Comparison of ENCODE assay signal across 17 cellular contexts in genomic region chr18:1732143-1732542, GRCh38.
DNase-seq lines count a peak whose midpoint lies in the region; ATAC-seq, FAIRE-seq and TF ChIP-seq lines count a peak whose summit lies in the region.
"Had no signal": no experiment of that assay in that cellular context is flagged by ENCODE, and none has a peak within 500 bp of the region (broad histone marks: within the 10 kb centered on the region; RNA-seq: fewer than 3 reads in every experiment).

No MANE protein-coding gene starts in this region.

- H3K4me1 Mint-ChIP-seq in GM23338, result no peaks in the 10 kb centered on the region
- H3K4me1 Mint-ChIP-seq: CD4-positive, alpha-beta memory T cell; H9 had no signal

- no peak overlapping the region for H3K27ac ChIP-seq in GM23338 (ENCODE audit: low read depth)
- no peak overlapping the region for H3K27ac ChIP-seq in WERI-Rb-1

- peak; percentile 67 for FAIRE-seq in urothelium cell line (lab: Jason Lieb, UNC)
- FAIRE-seq: GM12878 had no signal

- no peak overlapping the region for H3K27ac Mint-ChIP-seq in GM23338
- H3K27ac Mint-ChIP-seq: CD4-positive, alpha-beta memory T cell; H9 had no signal

- no peaks in the 10 kb centered on the region for H3F3A ChIP-seq in GM23338 (replicated peaks; ENCODE audit: low read depth)

- DNase-seq in GM23338 (ENCODE audit: low spot score) (peak; percentile 8), WERI-Rb-1 (peak; percentile 6), iPS-NIHi11 (ENCODE audit: low spot score) (peak; percentile 6), urothelium cell line (ENCODE audit: low spot score) (no peak), DMS 273 treated with DMSO at 0.1 percent for 48 hours (lab: John Stamatoyannopoulos, UW) (no peak)
- no peak for DNase-seq in activated CD4-positive, alpha-beta T cell treated with anti-CD3 and anti-CD28 coated beads, Interleukin-2, amount 50 U/mL, for 4 hours
- DNase-seq: C1 segment of cervical spinal cord; Calu3; CD4-positive, alpha-beta memory T cell; COR-L47; DMS79; EL; GDM1; H9 had no signal

- peaks cover 1% of the 10 kb centered on the region for H3K27me3 Mint-ChIP-seq in GM23338 (ENCODE audit: insufficient read depth, low read depth, poor library complexity)
- H3K27me3 Mint-ChIP-seq: CD4-positive, alpha-beta memory T cell had no signal

- TF ChIP-seq CTCF in GM23338 (conservative IDR thresholded peaks at IDR 0.05; ENCODE audit: low read depth in 2 of 2) (no peak), WERI-Rb-1 (IDR thresholded peaks at IDR 0.05; ENCODE audit: low read depth, low read length) (no peak)

- H3K4me3 ChIP-seq in GM23338, result no peak overlapping the region
- no peak overlapping the region for H3K4me3 ChIP-seq in WERI-Rb-1 (ENCODE audit: low read depth, low read length)
- H3K4me3 ChIP-seq: GM12878 had no signal

- no peak overlapping the region for H3K4me2 ChIP-seq in GM23338

- H3K4me1 ChIP-seq in GM23338 (ENCODE audit: insufficient read depth), result no peaks in the 10 kb centered on the region

- H3K9me2 ChIP-seq in GM23338 (ENCODE audit: insufficient read depth), result no peaks in the 10 kb centered on the region

- H3K36me3 Mint-ChIP-seq in GM23338 (ENCODE audit: low read depth), result no peaks in the 10 kb centered on the region
- H3K36me3 Mint-ChIP-seq: CD4-positive, alpha-beta memory T cell had no signal

- no peaks in the 10 kb centered on the region for H3K9me3 ChIP-seq in WERI-Rb-1 (ENCODE audit: severe bottlenecking)

- no peaks in the 10 kb centered on the region for H3K27me3 ChIP-seq in GM23338 (ENCODE audit: insufficient read depth)
- no peaks in the 10 kb centered on the region for H3K27me3 ChIP-seq in WERI-Rb-1 (ENCODE audit: insufficient read depth, low read depth, severe bottlenecking)

- H3K79me2 ChIP-seq in GM23338 (replicated peaks; ENCODE audit: insufficient read depth), result no peaks in the 10 kb centered on the region

- H3K36me3 ChIP-seq in GM23338 (ENCODE audit: insufficient read depth), result no peaks in the 10 kb centered on the region
- H3K36me3 ChIP-seq in WERI-Rb-1, result no peaks in the 10 kb centered on the region

- H3K9me3 Mint-ChIP-seq in GM23338, result no peaks in the 10 kb centered on the region
- H3K9me3 Mint-ChIP-seq: H9 had no signal

- H3K4me3 Mint-ChIP-seq in GM23338, result no peak overlapping the region
- H3K4me3 Mint-ChIP-seq: CD4-positive, alpha-beta memory T cell; H9 had no signal

- H4K20me1 ChIP-seq in GM23338 (replicated peaks; ENCODE audit: insufficient read depth), result no peaks in the 10 kb centered on the region

- peak overlapping the region; percentile 65; the same call in 1 of the 2 replicates for H2AFZ ChIP-seq in GM23338

- ATAC-seq in GM23338 (no peak), GM18907 (IDR thresholded peaks at IDR 0.05; ENCODE audit: unreplicated experiment) (no peak)
- ATAC-seq: GM12878, HCT116 had no signal

TF ChIP-seq in GM23338, 12 proteins besides CTCF, POLR2A, EP300 and RAD21 (continues in another document):
- TF ChIP-seq POLR2AphosphoS5 (IDR thresholded peaks at IDR 0.05; ENCODE audit: low read depth) (no peak), STAT1 (IDR thresholded peaks at IDR 0.05; ENCODE audit: unreplicated experiment) (no peak), ETS1 (IDR thresholded peaks at IDR 0.05) (no peak), ZNF331 (CRISPR knock-in tag; IDR thresholded peaks at IDR 0.05; ENCODE audit: low read depth) (no peak), JUNB (IDR thresholded peaks at IDR 0.05; ENCODE audit: unreplicated experiment) (no peak), ZNF114 (CRISPR knock-in tag; IDR thresholded peaks at IDR 0.05) (no peak), EZH2phosphoT487 (IDR thresholded peaks at IDR 0.05; ENCODE audit: unreplicated experiment) (no peak)
- TF ChIP-seq, protein P1, sequence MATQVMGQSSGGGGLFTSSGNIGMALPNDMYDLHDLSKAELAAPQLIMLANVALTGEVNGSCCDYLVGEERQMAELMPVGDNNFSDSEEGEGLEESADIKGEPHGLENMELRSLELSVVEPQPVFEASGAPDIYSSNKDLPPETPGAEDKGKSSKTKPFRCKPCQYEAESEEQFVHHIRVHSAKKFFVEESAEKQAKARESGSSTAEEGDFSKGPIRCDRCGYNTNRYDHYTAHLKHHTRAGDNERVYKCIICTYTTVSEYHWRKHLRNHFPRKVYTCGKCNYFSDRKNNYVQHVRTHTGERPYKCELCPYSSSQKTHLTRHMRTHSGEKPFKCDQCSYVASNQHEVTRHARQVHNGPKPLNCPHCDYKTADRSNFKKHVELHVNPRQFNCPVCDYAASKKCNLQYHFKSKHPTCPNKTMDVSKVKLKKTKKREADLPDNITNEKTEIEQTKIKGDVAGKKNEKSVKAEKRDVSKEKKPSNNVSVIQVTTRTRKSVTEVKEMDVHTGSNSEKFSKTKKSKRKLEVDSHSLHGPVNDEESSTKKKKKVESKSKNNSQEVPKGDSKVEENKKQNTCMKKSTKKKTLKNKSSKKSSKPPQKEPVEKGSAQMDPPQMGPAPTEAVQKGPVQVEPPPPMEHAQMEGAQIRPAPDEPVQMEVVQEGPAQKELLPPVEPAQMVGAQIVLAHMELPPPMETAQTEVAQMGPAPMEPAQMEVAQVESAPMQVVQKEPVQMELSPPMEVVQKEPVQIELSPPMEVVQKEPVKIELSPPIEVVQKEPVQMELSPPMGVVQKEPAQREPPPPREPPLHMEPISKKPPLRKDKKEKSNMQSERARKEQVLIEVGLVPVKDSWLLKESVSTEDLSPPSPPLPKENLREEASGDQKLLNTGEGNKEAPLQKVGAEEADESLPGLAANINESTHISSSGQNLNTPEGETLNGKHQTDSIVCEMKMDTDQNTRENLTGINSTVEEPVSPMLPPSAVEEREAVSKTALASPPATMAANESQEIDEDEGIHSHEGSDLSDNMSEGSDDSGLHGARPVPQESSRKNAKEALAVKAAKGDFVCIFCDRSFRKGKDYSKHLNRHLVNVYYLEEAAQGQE (IDR thresholded peaks at IDR 0.05; ENCODE audit: unreplicated experiment), result no peak
- TF ChIP-seq, protein P2, sequence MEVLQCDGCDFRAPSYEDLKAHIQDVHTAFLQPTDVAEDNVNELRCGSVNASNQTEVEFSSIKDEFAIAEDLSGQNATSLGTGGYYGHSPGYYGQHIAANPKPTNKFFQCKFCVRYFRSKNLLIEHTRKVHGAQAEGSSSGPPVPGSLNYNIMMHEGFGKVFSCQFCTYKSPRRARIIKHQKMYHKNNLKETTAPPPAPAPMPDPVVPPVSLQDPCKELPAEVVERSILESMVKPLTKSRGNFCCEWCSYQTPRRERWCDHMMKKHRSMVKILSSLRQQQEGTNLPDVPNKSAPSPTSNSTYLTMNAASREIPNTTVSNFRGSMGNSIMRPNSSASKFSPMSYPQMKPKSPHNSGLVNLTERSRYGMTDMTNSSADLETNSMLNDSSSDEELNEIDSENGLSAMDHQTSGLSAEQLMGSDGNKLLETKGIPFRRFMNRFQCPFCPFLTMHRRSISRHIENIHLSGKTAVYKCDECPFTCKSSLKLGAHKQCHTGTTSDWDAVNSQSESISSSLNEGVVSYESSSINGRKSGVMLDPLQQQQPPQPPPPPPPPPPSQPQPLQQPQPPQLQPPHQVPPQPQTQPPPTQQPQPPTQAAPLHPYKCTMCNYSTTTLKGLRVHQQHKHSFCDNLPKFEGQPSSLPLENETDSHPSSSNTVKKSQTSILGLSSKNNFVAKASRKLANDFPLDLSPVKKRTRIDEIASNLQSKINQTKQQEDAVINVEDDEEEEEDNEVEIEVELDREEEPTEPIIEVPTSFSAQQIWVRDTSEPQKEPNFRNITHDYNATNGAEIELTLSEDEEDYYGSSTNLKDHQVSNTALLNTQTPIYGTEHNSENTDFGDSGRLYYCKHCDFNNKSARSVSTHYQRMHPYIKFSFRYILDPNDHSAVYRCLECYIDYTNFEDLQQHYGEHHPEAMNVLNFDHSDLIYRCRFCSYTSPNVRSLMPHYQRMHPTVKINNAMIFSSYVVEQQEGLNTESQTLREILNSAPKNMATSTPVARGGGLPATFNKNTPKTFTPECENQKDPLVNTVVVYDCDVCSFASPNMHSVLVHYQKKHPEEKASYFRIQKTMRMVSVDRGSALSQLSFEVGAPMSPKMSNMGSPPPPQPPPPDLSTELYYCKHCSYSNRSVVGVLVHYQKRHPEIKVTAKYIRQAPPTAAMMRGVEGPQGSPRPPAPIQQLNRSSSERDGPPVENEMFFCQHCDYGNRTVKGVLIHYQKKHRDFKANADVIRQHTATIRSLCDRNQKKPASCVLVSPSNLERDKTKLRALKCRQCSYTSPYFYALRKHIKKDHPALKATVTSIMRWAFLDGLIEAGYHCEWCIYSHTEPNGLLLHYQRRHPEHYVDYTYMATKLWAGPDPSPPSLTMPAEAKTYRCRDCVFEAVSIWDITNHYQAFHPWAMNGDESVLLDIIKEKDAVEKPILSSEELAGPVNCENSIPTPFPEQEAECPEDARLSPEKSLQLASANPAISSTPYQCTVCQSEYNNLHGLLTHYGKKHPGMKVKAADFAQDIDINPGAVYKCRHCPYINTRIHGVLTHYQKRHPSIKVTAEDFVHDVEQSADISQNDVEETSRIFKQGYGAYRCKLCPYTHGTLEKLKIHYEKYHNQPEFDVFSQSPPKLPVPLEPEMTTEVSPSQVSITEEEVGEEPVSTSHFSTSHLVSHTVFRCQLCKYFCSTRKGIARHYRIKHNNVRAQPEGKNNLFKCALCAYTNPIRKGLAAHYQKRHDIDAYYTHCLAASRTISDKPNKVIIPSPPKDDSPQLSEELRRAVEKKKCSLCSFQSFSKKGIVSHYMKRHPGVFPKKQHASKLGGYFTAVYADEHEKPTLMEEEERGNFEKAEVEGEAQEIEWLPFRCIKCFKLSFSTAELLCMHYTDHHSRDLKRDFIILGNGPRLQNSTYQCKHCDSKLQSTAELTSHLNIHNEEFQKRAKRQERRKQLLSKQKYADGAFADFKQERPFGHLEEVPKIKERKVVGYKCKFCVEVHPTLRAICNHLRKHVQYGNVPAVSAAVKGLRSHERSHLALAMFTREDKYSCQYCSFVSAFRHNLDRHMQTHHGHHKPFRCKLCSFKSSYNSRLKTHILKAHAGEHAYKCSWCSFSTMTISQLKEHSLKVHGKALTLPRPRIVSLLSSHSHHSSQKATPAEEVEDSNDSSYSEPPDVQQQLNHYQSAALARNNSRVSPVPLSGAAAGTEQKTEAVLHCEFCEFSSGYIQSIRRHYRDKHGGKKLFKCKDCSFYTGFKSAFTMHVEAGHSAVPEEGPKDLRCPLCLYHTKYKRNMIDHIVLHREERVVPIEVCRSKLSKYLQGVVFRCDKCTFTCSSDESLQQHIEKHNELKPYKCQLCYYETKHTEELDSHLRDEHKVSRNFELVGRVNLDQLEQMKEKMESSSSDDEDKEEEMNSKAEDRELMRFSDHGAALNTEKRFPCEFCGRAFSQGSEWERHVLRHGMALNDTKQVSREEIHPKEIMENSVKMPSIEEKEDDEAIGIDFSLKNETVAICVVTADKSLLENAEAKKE (CRISPR knock-in tag; IDR thresholded peaks at IDR 0.05), result no peak

Comparison
In these comparisons a context has a peak if more than half of its experiments do, and no peak if none do; other contexts are left out.
1. DNase-seq: peak in GM23338 (single experiment), WERI-Rb-1 (single experiment) and iPS-NIHi11 (single experiment); none in urothelium cell line (single experiment), activated CD4-positive, alpha-beta T cell treated with anti-CD3 and anti-CD28 coated beads, Interleukin-2, amount 50 U/mL, for 4 hours (0 of 2) and DMS 273 treated with DMSO at 0.1 percent for 48 hours (single experiment).